In genomic region chr5:28301676-28302075, GRCh38 we compare ENCODE assay signal across 15 cellular contexts.
DNase-seq lines count a peak whose midpoint lies in the region; ATAC-seq and TF ChIP-seq lines count a peak whose summit lies in the region.
"Had no signal": no experiment of that assay in that cellular context is flagged by ENCODE, and none has a peak within 500 bp of the region (broad histone marks: within the 10 kb centered on the region; RNA-seq: fewer than 3 reads in every experiment).

No MANE protein-coding gene starts in this region.

- TF ChIP-seq RAD21 in Ishikawa (IDR thresholded peaks at IDR 0.05; ENCODE audit: low read depth), result no peak

- no peak for TF ChIP-seq EP300 in Ishikawa (IDR thresholded peaks at IDR 0.05; ENCODE audit: borderline replicate concordance)

- ATAC-seq in HG02678 (IDR thresholded peaks at IDR 0.05; ENCODE audit: unreplicated experiment), result no peak

- TF ChIP-seq CTCF in BE2C (IDR thresholded peaks at IDR 0.05; ENCODE audit: low read depth, low read length) (no peak), adrenal gland (IDR thresholded peaks at IDR 0.05) (no peak), foreskin fibroblast (IDR thresholded peaks at IDR 0.05; ENCODE audit: low read depth, low read length) (no peak), Peyer's patch (IDR thresholded peaks at IDR 0.05) (no peak)

- H3K36me3 ChIP-seq in BE2C (no peaks in the 10 kb centered on the region), adrenal gland (replicated peaks in 1 of 2) (no peaks in the 10 kb centered on the region), Peyer's patch (no peaks in the 10 kb centered on the region)
- H3K36me3 ChIP-seq: prostate gland had no signal

- H3K4me3 ChIP-seq in BE2C (ENCODE audit: low read depth, low read length) (no peak overlapping the region), adrenal gland (no peak overlapping the region), foreskin fibroblast (ENCODE audit: low read depth in 1 of 2, low read length in 2 of 2) (no peak overlapping the region), Peyer's patch (no peak overlapping the region)
- H3K4me3 ChIP-seq: prostate gland had no signal

- WGBS in adrenal gland, 4 donors, result 53 to 75% (median 65%) methylated on average over 2 of the region's 2 CpGs

- H3K27ac ChIP-seq in adrenal gland (no peak overlapping the region), Peyer's patch (no peak overlapping the region)
- H3K27ac ChIP-seq: prostate gland, VCaP had no signal

- DNase-seq in BE2C (peak; percentile 65), adrenal gland (peak in 6 of 7 donors; percentile 20 to 70 (median 50)), foreskin fibroblast (peak; percentile 3 to 5), ecto neural progenitor cell (ENCODE audit: low spot score) (no peak), Peyer's patch (no peak), GM03348 (ENCODE audit: low spot score) (no peak)
- DNase-seq: activated CD8-positive, alpha-beta memory T cell treated with anti-CD3 and anti-CD28 coated beads, Interleukin-2, amount 50 U/mL, for 48 hours; activated naive CD8-positive, alpha-beta T cell treated with anti-CD3 and anti-CD28 coated beads, Interleukin-2, amount 10 ng/mL, durations not matched to agents 7 days and 5 days; effector memory CD4-positive, alpha-beta T cell; RPMI8226; stimulated activated CD4-positive, alpha-beta T cell treated with anti-CD3 and anti-CD28 coated beads, Interleukin-4, amount 100 ng/mL, for 4 hours had no signal

- H3K4me1 ChIP-seq in BE2C (no peaks in the 10 kb centered on the region; the same call in 1 of the 2 replicates), adrenal gland (replicated peaks in 1 of 2) (no peaks in the 10 kb centered on the region), Peyer's patch (no peaks in the 10 kb centered on the region)
- H3K4me1 ChIP-seq: prostate gland had no signal

- intact Hi-C loops in adrenal gland (cut with DNase I), result no loop called here

- TF ChIP-seq POLR2A in adrenal gland (IDR thresholded peaks at IDR 0.05) (no peak), Peyer's patch (IDR thresholded peaks at IDR 0.05) (no peak)

- H3K27me3 ChIP-seq in BE2C, result no peaks in the 10 kb centered on the region
- no peaks in the 10 kb centered on the region for H3K27me3 ChIP-seq in adrenal gland
- H3K27me3 ChIP-seq in Peyer's patch, result no peaks in the 10 kb centered on the region

- no peaks in the 10 kb centered on the region for H3K9me3 ChIP-seq in BE2C
- peaks cover 0 to 6% (median 0%) of the 10 kb centered on the region in 3 donors for H3K9me3 ChIP-seq in adrenal gland (replicated peaks in 1 of 3)
- H3K9me3 ChIP-seq in Peyer's patch, result peaks cover 0 to 10% (median 0%) of the 10 kb centered on the region in 4 donors

TF ChIP-seq in Ishikawa, 13 proteins besides CTCF, POLR2A, EP300 and RAD21:
- no peak for TF ChIP-seq CEBPB (IDR thresholded peaks at IDR 0.05)
- TF ChIP-seq NFIC (IDR thresholded peaks at IDR 0.05), result peak; percentile 53

Comparison
In these comparisons a context has a peak if more than half of its experiments do, and no peak if none do; other contexts are left out.
1. DNase-seq: peak in BE2C (single experiment), adrenal gland (6 of 7) and foreskin fibroblast (2 of 2); none in ecto neural progenitor cell (single experiment), Peyer's patch (0 of 3) and GM03348 (single experiment).